10 cellular contexts compared by ENCODE assay signal in genomic region chr5:95927927-95928723, GRCh38. TPM values are rescaled to one million over a fixed set of nuclear protein-coding genes. Genes with fewer than 3 reads are reported as not detected.
DNase-seq lines count a peak whose midpoint lies in the region; ATAC-seq and TF ChIP-seq lines count a peak whose summit lies in the region.
"Had no signal": no experiment of that assay in that cellular context is flagged by ENCODE, and none has a peak within 500 bp of the region (broad histone marks: within the 10 kb centered on the region; RNA-seq: fewer than 3 reads in every experiment).

No MANE protein-coding gene starts in this region.

- DNase-seq in activated naive CD4-positive, alpha-beta T cell treated with anti-CD3 and anti-CD28 coated beads, Interleukin-2, amount 10 ng/mL, durations not matched to agents 7 days and 5 days = no peak
- DNase-seq in activated naive CD4-positive, alpha-beta T cell (lab: John Stamatoyannopoulos, UW) = no peak
- DNase-seq in OCI-M1 (lab: John Stamatoyannopoulos, UW) (peak; percentile 52), left ventricle myocardium inferior (no peak), HCEC 1CT (no peak), lower lobe of right lung (no peak)
- peak in 1 of 2 donors; percentile 13 for DNase-seq in stimulated activated naive CD8-positive, alpha-beta T cell treated with anti-CD3 and anti-CD28 coated beads, Interleukin-15, amount 100 ng/mL, for 72 hours

- H3K4me1 ChIP-seq in left ventricle myocardium inferior = peaks cover 57% of the 10 kb centered on the region
- H3K4me1 ChIP-seq in lower lobe of right lung = peaks cover 41% of the 10 kb centered on the region

- no peak overlapping the region for H3K4me3 ChIP-seq in left ventricle myocardium inferior
- no peak overlapping the region for H3K4me3 ChIP-seq in lower lobe of right lung
- H3K4me3 ChIP-seq: BLaER1, SK-N-MC had no signal

- no peaks in the 10 kb centered on the region for H3K36me3 ChIP-seq in left ventricle myocardium inferior
- no peaks in the 10 kb centered on the region for H3K36me3 ChIP-seq in lower lobe of right lung
- H3K36me3 ChIP-seq: BLaER1 had no signal

- intact Hi-C loops in left ventricle myocardium inferior (cut with micrococcal nuclease) (no loop called here), lower lobe of right lung (cut with DNase I) (no loop called here)

- peak overlapping the region; percentile 25 for H3K27ac Mint-ChIP-seq in activated naive CD4-positive, alpha-beta T cell treated with anti-CD3 and anti-CD28 coated beads, Interleukin-2, amount 10 ng/mL, durations not matched to agents 7 days and 5 days
- peak overlapping the region; percentile 49 to 88 for H3K27ac Mint-ChIP-seq in stimulated activated naive CD8-positive, alpha-beta T cell treated with anti-CD3 and anti-CD28 coated beads, Interleukin-15, amount 100 ng/mL, for 72 hours

- H3K27me3 ChIP-seq in left ventricle myocardium inferior (ENCODE audit: low read depth) (no peaks in the 10 kb centered on the region), lower lobe of right lung (ENCODE audit: low read depth) (no peaks in the 10 kb centered on the region)
- H3K27me3 ChIP-seq: BLaER1 had no signal

- no peaks in the 10 kb centered on the region for H3K27me3 Mint-ChIP-seq in activated naive CD4-positive, alpha-beta T cell treated with anti-CD3 and anti-CD28 coated beads, Interleukin-2, amount 10 ng/mL, durations not matched to agents 7 days and 5 days
- no peaks in the 10 kb centered on the region for H3K27me3 Mint-ChIP-seq in stimulated activated naive CD8-positive, alpha-beta T cell treated with anti-CD3 and anti-CD28 coated beads, Interleukin-15, amount 100 ng/mL, for 72 hours

- no peaks in the 10 kb centered on the region for H3K9me3 Mint-ChIP-seq in activated naive CD4-positive, alpha-beta T cell treated with anti-CD3 and anti-CD28 coated beads, Interleukin-2, amount 10 ng/mL, durations not matched to agents 7 days and 5 days
- H3K9me3 Mint-ChIP-seq in stimulated activated naive CD8-positive, alpha-beta T cell treated with anti-CD3 and anti-CD28 coated beads, Interleukin-15, amount 100 ng/mL, for 72 hours = no peaks in the 10 kb centered on the region

- ATAC-seq in HG02678 (IDR thresholded peaks at IDR 0.05; ENCODE audit: unreplicated experiment) (peak; percentile 44), lower lobe of right lung (no peak)
- peak; percentile 90 for ATAC-seq in stimulated activated naive CD8-positive, alpha-beta T cell treated with anti-CD3 and anti-CD28 coated beads, Interleukin-15, amount 100 ng/mL, for 72 hours

- H3K9me3 ChIP-seq in left ventricle myocardium inferior (replicated peaks) (no peaks in the 10 kb centered on the region), lower lobe of right lung (no peaks in the 10 kb centered on the region)

- H3K4me3 Mint-ChIP-seq in activated naive CD4-positive, alpha-beta T cell treated with anti-CD3 and anti-CD28 coated beads, Interleukin-2, amount 10 ng/mL, durations not matched to agents 7 days and 5 days = no peak overlapping the region
- peak overlapping the region; percentile 3 to 64 for H3K4me3 Mint-ChIP-seq in stimulated activated naive CD8-positive, alpha-beta T cell treated with anti-CD3 and anti-CD28 coated beads, Interleukin-15, amount 100 ng/mL, for 72 hours

- CTCF ChIA-PET in activated naive CD4-positive, alpha-beta T cell treated with anti-CD3 and anti-CD28 coated beads, Interleukin-2, amount 10 ng/mL, durations not matched to agents 7 days and 5 days (lab: Charles Lee) = interaction anchor here (1.2 to 1.3 kb wide), 2 partner anchors 8 to 31 kb away, joined by 3 to 4 read pairs; no protein-coding TSS in a partner anchor

- peaks cover 2% of the 10 kb centered on the region for H3K36me3 Mint-ChIP-seq in activated naive CD4-positive, alpha-beta T cell treated with anti-CD3 and anti-CD28 coated beads, Interleukin-2, amount 10 ng/mL, durations not matched to agents 7 days and 5 days

- no peak for TF ChIP-seq CTCF in left ventricle myocardium inferior (IDR thresholded peaks at IDR 0.05; ENCODE audit: borderline replicate concordance)
- TF ChIP-seq CTCF in lower lobe of right lung (IDR thresholded peaks at IDR 0.05) = no peak

- H3K4me1 Mint-ChIP-seq in activated naive CD4-positive, alpha-beta T cell treated with anti-CD3 and anti-CD28 coated beads, Interleukin-2, amount 10 ng/mL, durations not matched to agents 7 days and 5 days = peaks cover 35% of the 10 kb centered on the region
- H3K4me1 Mint-ChIP-seq in stimulated activated naive CD8-positive, alpha-beta T cell treated with anti-CD3 and anti-CD28 coated beads, Interleukin-15, amount 100 ng/mL, for 72 hours = peaks cover 37% of the 10 kb centered on the region

- H3K27ac ChIP-seq in left ventricle myocardium inferior (replicated peaks) = no peak overlapping the region
- no peak overlapping the region for H3K27ac ChIP-seq in lower lobe of right lung
- H3K27ac ChIP-seq: BLaER1, SK-N-MC had no signal

RNA-seq across cellular contexts. Expression of gene ELL2, which starts 33.5 kb away (rescaled TPM):
- total RNA-seq in left ventricle myocardium inferior = 21.0 TPM
- total RNA-seq in lower lobe of right lung = 57.5 TPM

Comparison
In these comparisons a context has a peak if more than half of its experiments do, and no peak if none do; other contexts are left out.
1. ATAC-seq: peak in HG02678 (single experiment) and stimulated activated naive CD8-positive, alpha-beta T cell treated with anti-CD3 and anti-CD28 coated beads, Interleukin-15, amount 100 ng/mL, for 72 hours (single experiment); none in lower lobe of right lung (0 of 2).